ENCODE assay signal across 8 cellular contexts in the genomic region with DNA sequence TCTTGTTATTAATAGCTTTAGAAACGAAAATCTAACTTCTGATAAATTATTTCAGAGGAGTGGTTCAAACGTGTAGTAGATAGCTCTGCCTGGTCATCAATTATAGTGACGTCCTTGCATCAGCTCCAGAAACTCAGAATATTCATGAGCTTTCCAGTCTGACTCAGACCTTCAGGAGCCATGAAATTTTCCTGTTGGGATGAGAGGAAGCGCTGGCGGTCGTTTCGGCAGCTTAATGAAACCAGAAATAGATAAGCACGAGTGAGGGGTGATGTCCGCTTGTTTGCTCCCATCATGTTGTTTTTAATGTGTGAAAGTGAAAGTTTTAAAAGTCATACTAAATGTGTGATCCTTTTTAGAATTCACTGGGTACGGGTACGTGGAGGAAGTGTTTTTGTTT.
DNase-seq lines count a peak whose midpoint lies in the region; ATAC-seq, FAIRE-seq and TF ChIP-seq lines count a peak whose summit lies in the region.

No MANE protein-coding gene starts in this region.

- POLR2A ChIA-PET in A549 (lab: Yijun Ruan, JAX): interaction anchor here (1.0 to 1.4 kb wide), 4 partner anchors 10 to 148 kb away, joined by 4 to 7 read pairs (median 5); no protein-coding TSS in a partner anchor

- DNase-seq in A549 (ENCODE audit: low read depth in 1 of 2, low spot score in 1 of 2) (peak in 1 of 2 experiments; percentile 77), H4 (ENCODE audit: low spot score) (peak; percentile 58), iris pigment epithelial cell (ENCODE audit: low read depth) (peak; percentile 56), testis (peak; percentile 52), aorta (no peak), NCI-H1694 (lab: John Stamatoyannopoulos, UW) (no peak)
- DNase-seq in activated effector memory CD4-positive, alpha-beta T cell treated with anti-CD3 and anti-CD28 coated beads, Interleukin-2, amount 50 U/mL, for 16 hours: no peak

- peaks cover 96% of the 10 kb centered on the region for H3K4me1 ChIP-seq in A549
- H3K4me1 ChIP-seq in testis: peaks cover 14% of the 10 kb centered on the region
- peaks cover 3 to 7% of the 10 kb centered on the region in 2 donors for H3K4me1 ChIP-seq in aorta (ENCODE audit: control insufficient read depth in 1 of 2, insufficient read depth in 2 of 2, low read length in 2 of 2)

- intact Hi-C loops in testis (cut with DNase I; ENCODE audit: low total_unique reads): no loop called here
- intact Hi-C loops in aorta (cut with DNase I): no loop called here

- TF ChIP-seq POLR2A in A549 (IDR thresholded peaks at IDR 0.05; ENCODE audit: low read length) (no peak), testis (IDR thresholded peaks at IDR 0.05) (no peak)

- TF ChIP-seq CTCF in A549 (IDR thresholded peaks at IDR 0.05) (no peak), testis (IDR thresholded peaks at IDR 0.05) (no peak)

- H3K4me3 Mint-ChIP-seq in activated T-helper 17 cell treated with anti-CD3 and anti-CD28 coated beads, Interleukin-2, amount 50 U/mL, for 72 hours: peak overlapping the region; percentile 87

- H3K27me3 ChIP-seq in testis (no peaks in the 10 kb centered on the region), aorta (ENCODE audit: control insufficient read depth in 1 of 2, insufficient read depth in 2 of 2, low read length in 1 of 2) (no peaks in the 10 kb centered on the region)

- no peaks in the 10 kb centered on the region for H3K36me3 Mint-ChIP-seq in activated T-helper 17 cell treated with anti-CD3 and anti-CD28 coated beads, Interleukin-2, amount 50 U/mL, for 72 hours (ENCODE audit: low read depth)

- peak overlapping the region; percentile 92 for H3K27ac Mint-ChIP-seq in activated T-helper 17 cell treated with anti-CD3 and anti-CD28 coated beads, Interleukin-2, amount 50 U/mL, for 72 hours

- H3K4me3 ChIP-seq in A549: peak overlapping the region; percentile 27; the same call in 1 of the 3 replicates
- H3K4me3 ChIP-seq in testis: peak overlapping the region in 1 of 2 donors; percentile 56
- H3K4me3 ChIP-seq in aorta (ENCODE audit: low read length in 2 of 2): no peak overlapping the region

- TF ChIP-seq RAD21 in A549 (conservative IDR thresholded peaks at IDR 0.05 in 1 of 2, IDR thresholded peaks at IDR 0.05 in 1 of 2): no peak

- 40% methylated on average over 11 of the region's 11 CpGs for WGBS in A549 (ENCODE audit: missing lambda C conversion rate)
- 9 to 11% methylated on average over 11 of the region's 11 CpGs for WGBS in testis, 2 donors
- 31 to 34% methylated on average over 11 of the region's 11 CpGs for WGBS in aorta, 2 donors

- H3K4me1 Mint-ChIP-seq in activated T-helper 17 cell treated with anti-CD3 and anti-CD28 coated beads, Interleukin-2, amount 50 U/mL, for 72 hours: peaks cover 11% of the 10 kb centered on the region

- no peaks in the 10 kb centered on the region for H3K9me3 ChIP-seq in A549
- no peaks in the 10 kb centered on the region for H3K9me3 ChIP-seq in testis
- no peaks in the 10 kb centered on the region for H3K9me3 ChIP-seq in aorta (ENCODE audit: control insufficient read depth, low read length)

- H3K9me3 Mint-ChIP-seq in activated T-helper 17 cell treated with anti-CD3 and anti-CD28 coated beads, Interleukin-2, amount 50 U/mL, for 72 hours: no peaks in the 10 kb centered on the region

- no peaks in the 10 kb centered on the region for H3K27me3 Mint-ChIP-seq in activated T-helper 17 cell treated with anti-CD3 and anti-CD28 coated beads, Interleukin-2, amount 50 U/mL, for 72 hours

- ATAC-seq in A549 (peak; percentile 54 to 62; a peak in 5 of 6 replicates), aorta (ENCODE audit: low FRiP score) (no peak)
- ATAC-seq in activated T-helper 17 cell treated with anti-CD3 and anti-CD28 coated beads, Interleukin-2, amount 50 U/mL, for 72 hours (replicated peaks): peak; percentile 10

- peak; percentile 51 for FAIRE-seq in A549 (lab: Jason Lieb, UNC)

- TF ChIP-seq EP300 in A549 (IDR thresholded peaks at IDR 0.05): no peak

- CTCF ChIA-PET in A549 (lab: Yijun Ruan, JAX): interaction anchor here (0.6 to 3.9 kb wide), 9 partner anchors 8 to 219 kb away, joined by 3 to 28 read pairs (median 4); no protein-coding TSS in a partner anchor

- H3K36me3 ChIP-seq in testis (ENCODE audit: low read depth, missing control alignments) (no peaks in the 10 kb centered on the region), aorta (ENCODE audit: control insufficient read depth in 1 of 2, insufficient read depth in 2 of 2, low read length in 1 of 2) (no peaks in the 10 kb centered on the region)

- H3K27ac ChIP-seq in A549 (peak overlapping the region; percentile 95 to 97), testis (peak overlapping the region; percentile 74 to 80), aorta (ENCODE audit: low read depth in 1 of 2, low read length in 2 of 2) (peak overlapping the region in 1 of 2 donors; percentile 83)

- peak overlapping the region; percentile 78 for H3K4me2 ChIP-seq in A549

TF ChIP-seq in A549, 52 proteins besides CTCF, POLR2A, EP300 and RAD21:
- no peak for TF ChIP-seq BHLHE40 (IDR thresholded peaks at IDR 0.05; ENCODE audit: low read depth, low read length)
- TF ChIP-seq CHD2 (IDR thresholded peaks at IDR 0.05; ENCODE audit: low read length, partially characterized antibody): peak; percentile 34
- TF ChIP-seq SMC3 (IDR thresholded peaks at IDR 0.05): no peak
- no peak for TF ChIP-seq JUNB (IDR thresholded peaks at IDR 0.05)
- no peak for TF ChIP-seq TFCP2L1 (CRISPR knock-in tag; IDR thresholded peaks at IDR 0.05)
- TF ChIP-seq NFE2L2 (conservative IDR thresholded peaks at IDR 0.05; ENCODE audit: low read length): no peak
- TF ChIP-seq, protein P1, sequence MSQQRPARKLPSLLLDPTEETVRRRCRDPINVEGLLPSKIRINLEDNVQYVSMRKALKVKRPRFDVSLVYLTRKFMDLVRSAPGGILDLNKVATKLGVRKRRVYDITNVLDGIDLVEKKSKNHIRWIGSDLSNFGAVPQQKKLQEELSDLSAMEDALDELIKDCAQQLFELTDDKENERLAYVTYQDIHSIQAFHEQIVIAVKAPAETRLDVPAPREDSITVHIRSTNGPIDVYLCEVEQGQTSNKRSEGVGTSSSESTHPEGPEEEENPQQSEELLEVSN (IDR thresholded peaks at IDR 0.05; ENCODE audit: borderline replicate concordance, low read depth): no peak
- no peak for TF ChIP-seq MYC (IDR thresholded peaks at IDR 0.05; ENCODE audit: borderline replicate concordance, low read length)
- no peak for TF ChIP-seq HOXB5 (CRISPR knock-in tag; IDR thresholded peaks at IDR 0.05)
- no peak for TF ChIP-seq RARB (CRISPR knock-in tag; IDR thresholded peaks at IDR 0.05)
- peak; percentile 77; the same call in 1 of the 2 replicates for TF ChIP-seq TP53 (CRISPR knock-in tag; IDR thresholded peaks at IDR 0.05)
- peak; percentile 71 for TF ChIP-seq MAFK (IDR thresholded peaks at IDR 0.05; ENCODE audit: partially characterized antibody)
- TF ChIP-seq HOXA7 (CRISPR knock-in tag; IDR thresholded peaks at IDR 0.05): no peak
- no peak for TF ChIP-seq ZFP36 (IDR thresholded peaks at IDR 0.05; ENCODE audit: borderline replicate concordance, partially characterized antibody)
- no peak for TF ChIP-seq NPAS2 (CRISPR knock-in tag; IDR thresholded peaks at IDR 0.05; ENCODE audit: borderline replicate concordance)

Comparison
In these comparisons a context has a peak if more than half of its experiments do, and no peak if none do; other contexts are left out.
1. DNase-seq: peak in H4 (single experiment), iris pigment epithelial cell (single experiment) and testis (single experiment); none in activated effector memory CD4-positive, alpha-beta T cell treated with anti-CD3 and anti-CD28 coated beads, Interleukin-2, amount 50 U/mL, for 16 hours (single experiment), aorta (0 of 2) and NCI-H1694 (single experiment).